ENCODE assay signal across 19 cellular contexts in the genomic region with DNA sequence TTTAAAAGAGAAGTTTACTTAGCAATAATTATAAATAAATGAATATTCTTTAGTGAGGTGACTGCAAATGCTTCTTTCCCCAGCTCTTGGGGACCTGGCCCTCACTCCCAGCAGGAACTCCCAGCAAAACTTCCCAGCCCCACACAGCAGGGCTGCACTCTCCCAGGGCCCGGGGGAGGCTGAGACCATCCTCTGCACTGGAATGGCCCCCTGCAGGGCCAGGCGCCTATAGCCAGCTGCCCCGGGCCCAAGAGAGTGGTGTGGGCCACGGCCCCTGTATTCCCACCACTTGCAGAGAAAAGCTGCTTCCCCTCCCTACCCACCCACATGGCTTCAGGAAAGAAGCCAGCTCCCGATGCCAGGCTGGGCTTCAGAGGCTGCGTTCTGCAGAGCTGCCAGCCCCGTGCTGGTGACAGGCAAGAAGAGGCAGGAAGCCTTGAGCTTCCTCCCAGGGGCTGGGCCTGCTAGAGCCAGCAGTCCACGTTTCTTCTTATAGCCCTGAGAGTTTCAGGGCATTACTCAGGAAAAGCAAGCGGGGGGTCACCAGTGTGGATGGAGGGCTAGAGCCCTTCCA. TPM values are rescaled to one million over a fixed set of nuclear protein-coding genes. Genes with fewer than 3 reads are reported as not detected.
DNase-seq lines count a peak whose midpoint lies in the region; ATAC-seq and TF ChIP-seq lines count a peak whose summit lies in the region.
"Had no signal": no experiment of that assay in that cellular context is flagged by ENCODE, and none has a peak within 500 bp of the region (broad histone marks: within the 10 kb centered on the region; RNA-seq: fewer than 3 reads in every experiment).

No MANE protein-coding gene starts in this region.

- H2AFZ ChIP-seq in mesenchymal stem cell (ENCODE audit: low read depth, low read length), result no peak overlapping the region
- H2AFZ ChIP-seq: GM23248 had no signal

- no peak for TF ChIP-seq EP300 in transverse colon (IDR thresholded peaks at IDR 0.05; ENCODE audit: low read depth)

- no peaks in the 10 kb centered on the region for H3K27me3 Mint-ChIP-seq in dendritic cell treated with granulocyte-macrophage colony-stimulating factor and Interleukin-4, amounts not matched to agents 40 ng/mL and 50 ng/mL, for 4 days
- H3K27me3 Mint-ChIP-seq: activated CD4-positive, alpha-beta T cell treated with anti-CD3 and anti-CD28 coated beads, Interleukin-2, amount 10 ng/mL, durations not matched to agents 7 days and 5 days; activated T-helper 17 cell treated with anti-CD3 and anti-CD28 coated beads, Interleukin-2, amount 50 U/mL, for 72 hours; naive thymus-derived CD4-positive, alpha-beta T cell had no signal

- no peak overlapping the region for H2BK5ac ChIP-seq in mesenchymal stem cell (ENCODE audit: low read depth, low read length, poor library complexity, severe bottlenecking)

- peaks cover 25% of the 10 kb centered on the region for H3K79me1 ChIP-seq in mesenchymal stem cell (replicated peaks; ENCODE audit: low read length, poor library complexity, severe bottlenecking)

- TF ChIP-seq POLR2A in transverse colon (IDR thresholded peaks at IDR 0.05), result no peak

- no peak overlapping the region for H2BK15ac ChIP-seq in mesenchymal stem cell (ENCODE audit: low read depth, poor library complexity, severe bottlenecking)

- H3K4me3 ChIP-seq in mesenchymal stem cell (ENCODE audit: insufficient read depth in 1 of 2, low read depth in 1 of 2, low read length in 2 of 2), result no peak overlapping the region
- H3K4me3 ChIP-seq in transverse colon, result no peak overlapping the region
- H3K4me3 ChIP-seq: GM23248 had no signal

- H4K91ac ChIP-seq in mesenchymal stem cell (ENCODE audit: low read length), result no peak overlapping the region

- no peak overlapping the region for H3K18ac ChIP-seq in mesenchymal stem cell (ENCODE audit: low read depth in 1 of 2, low read length in 2 of 2)

- no peak overlapping the region for H3K4ac ChIP-seq in mesenchymal stem cell (ENCODE audit: low read depth in 1 of 2, low read length in 2 of 2)

- WGBS in mesenchymal stem cell, result 57% methylated on average over 9 of the region's 9 CpGs
- 66 to 80% methylated on average over 1 to 8 of the region's 9 CpGs for WGBS in transverse colon (ENCODE audit: low coverage in 1 of 2), 2 donors

- TF ChIP-seq CTCF in transverse colon (IDR thresholded peaks at IDR 0.05), result no peak

- H2BK12ac ChIP-seq in mesenchymal stem cell (ENCODE audit: low read length in 2 of 2), result no peak overlapping the region

- H3K4me1 ChIP-seq in mesenchymal stem cell (ENCODE audit: control insufficient read depth, insufficient read depth, low read depth, low read length), result peaks cover 11% of the 10 kb centered on the region
- H3K4me1 ChIP-seq in transverse colon, result peaks cover 0 to 8% (median 2%) of the 10 kb centered on the region in 4 donors

- H3K27me3 ChIP-seq in mesenchymal stem cell (ENCODE audit: control insufficient read depth in 1 of 2, insufficient read depth in 1 of 2, low read length in 2 of 2), result no peaks in the 10 kb centered on the region
- no peaks in the 10 kb centered on the region for H3K27me3 ChIP-seq in transverse colon

- no peak overlapping the region for H3K23ac ChIP-seq in mesenchymal stem cell (ENCODE audit: low read length in 2 of 2)

- no peak overlapping the region for H3K4me3 Mint-ChIP-seq in dendritic cell treated with granulocyte-macrophage colony-stimulating factor and Interleukin-4, amounts not matched to agents 40 ng/mL and 50 ng/mL, for 4 days
- H3K4me3 Mint-ChIP-seq: activated CD4-positive, alpha-beta T cell treated with anti-CD3 and anti-CD28 coated beads, Interleukin-2, amount 10 ng/mL, durations not matched to agents 7 days and 5 days; activated T-helper 17 cell treated with anti-CD3 and anti-CD28 coated beads, Interleukin-2, amount 50 U/mL, for 72 hours; CD8-positive, alpha-beta T cell; naive thymus-derived CD4-positive, alpha-beta T cell had no signal

- no peak overlapping the region for H3K14ac ChIP-seq in mesenchymal stem cell (ENCODE audit: low read length in 2 of 2)

- no peak overlapping the region for H3K4me2 ChIP-seq in mesenchymal stem cell (ENCODE audit: low read length, poor library complexity, severe bottlenecking)

- peak overlapping the region; percentile 9 for H3K27ac Mint-ChIP-seq in dendritic cell treated with granulocyte-macrophage colony-stimulating factor and Interleukin-4, amounts not matched to agents 40 ng/mL and 50 ng/mL, for 4 days
- H3K27ac Mint-ChIP-seq: activated CD4-positive, alpha-beta T cell treated with anti-CD3 and anti-CD28 coated beads, Interleukin-2, amount 10 ng/mL, durations not matched to agents 7 days and 5 days; activated T-helper 17 cell treated with anti-CD3 and anti-CD28 coated beads, Interleukin-2, amount 50 U/mL, for 72 hours; CD8-positive, alpha-beta T cell had no signal

- H4K8ac ChIP-seq in mesenchymal stem cell (ENCODE audit: low read length), result no peak overlapping the region

- H3K4me1 Mint-ChIP-seq in dendritic cell treated with granulocyte-macrophage colony-stimulating factor and Interleukin-4, amounts not matched to agents 40 ng/mL and 50 ng/mL, for 4 days (ENCODE audit: low read depth), result peaks cover 55% of the 10 kb centered on the region

- no peak for ATAC-seq in HG03520 (IDR thresholded peaks at IDR 0.05; ENCODE audit: unreplicated experiment)
- ATAC-seq: activated T-helper 17 cell treated with anti-CD3 and anti-CD28 coated beads, Interleukin-2, amount 50 U/mL, for 72 hours; CD8-positive, alpha-beta T cell; naive thymus-derived CD4-positive, alpha-beta T cell had no signal

- H3K36me3 ChIP-seq in mesenchymal stem cell (ENCODE audit: control insufficient read depth in 1 of 2, insufficient read depth in 2 of 2, low read depth in 1 of 2, low read length in 2 of 2) (peaks cover 64 to 75% of the 10 kb centered on the region in 2 experiments), transverse colon (peaks cover 0 to 18% (median 5%) of the 10 kb centered on the region in 4 donors)

- no peak overlapping the region for H2AK5ac ChIP-seq in mesenchymal stem cell (ENCODE audit: low read length, severe bottlenecking)

- in situ Hi-C loops in transverse colon (cut with MboI; ENCODE audit: low pct_ligation_motif_present in 1 of 4, low pct_unique_long_range_greater_than_20kb in 1 of 4, low sequenced_read_pairs in 3 of 4), result loop anchor here in 3 of 4 donors (10.0 to 25.0 kb wide), 3 partner anchors 177 to 345 kb away; a partner anchor contains a TSS

- H3K27ac ChIP-seq in mesenchymal stem cell (ENCODE audit: low read length, poor library complexity, severe bottlenecking) (peak overlapping the region; percentile 11), transverse colon (peak overlapping the region in 3 of 4 donors; percentile 11 to 47 (median 30))
- H3K27ac ChIP-seq: 22Rv1, GM23248 had no signal

- DNase-seq in DMS 273 (lab: John Stamatoyannopoulos, UW; ENCODE audit: unreplicated experiment) (peak; percentile 36), DMS 273 treated with DMSO at 0.1 percent for 48 hours (lab: John Stamatoyannopoulos, UW) (no peak), mesenchymal stem cell (no peak), transverse colon (no peak)
- no peak for DNase-seq in stimulated activated CD4-positive, alpha-beta T cell treated with anti-CD3 and anti-CD28 coated beads, Interleukin-12 subunit alpha, Interleukin-12 subunit beta, amount 100 ng/mL, for 4 hours
- no peak for DNase-seq in activated CD4-positive, CD25-positive, alpha-beta regulatory T cell treated with anti-CD3 and anti-CD28 coated beads, Interleukin-2, amount 50 U/mL, for 72 hours
- DNase-seq: activated CD4-positive, alpha-beta T cell treated with anti-CD3 and anti-CD28 coated beads, Interleukin-2, amount 10 ng/mL, durations not matched to agents 7 days and 5 days; CD8-positive, alpha-beta T cell; GF-D8; GM23248; kidney glomerular epithelial cell; naive thymus-derived CD4-positive, alpha-beta T cell; NCI-H1436 treated with DMSO at 0.1 percent for 48 hours; NCI-H524 treated with DMSO at 0.1 percent for 48 hours; stimulated activated naive CD4-positive, alpha-beta T cell treated with Interleukin-2 at 50 U/mL for 16 hours had no signal

- no peaks in the 10 kb centered on the region for H3K9me3 ChIP-seq in mesenchymal stem cell (ENCODE audit: control insufficient read depth, low read length)
- H3K9me3 ChIP-seq in transverse colon, result no peaks in the 10 kb centered on the region

- H2BK120ac ChIP-seq in mesenchymal stem cell (ENCODE audit: low read depth, low read length), result no peak overlapping the region

- intact Hi-C loops in dendritic cell treated with granulocyte-macrophage colony-stimulating factor and Interleukin-4, amounts not matched to agents 40 ng/mL and 50 ng/mL, for 4 days (cut with micrococcal nuclease), result loop anchor here (10.0 kb wide), 1 partner anchor 143 kb away; no protein-coding TSS in a partner anchor
- intact Hi-C loops in transverse colon (cut with DNase I; ENCODE audit: low total_unique reads), result loop anchor here (10.0 kb wide), 1 partner anchor 177 kb away; no protein-coding TSS in a partner anchor

- no peak overlapping the region for H3K9ac ChIP-seq in mesenchymal stem cell (ENCODE audit: low read length)
- H3K9ac ChIP-seq: GM23248 had no signal

- no peaks in the 10 kb centered on the region for H3K9me3 Mint-ChIP-seq in dendritic cell treated with granulocyte-macrophage colony-stimulating factor and Interleukin-4, amounts not matched to agents 40 ng/mL and 50 ng/mL, for 4 days
- H3K9me3 Mint-ChIP-seq: activated CD4-positive, alpha-beta T cell treated with anti-CD3 and anti-CD28 coated beads, Interleukin-2, amount 10 ng/mL, durations not matched to agents 7 days and 5 days; activated T-helper 17 cell treated with anti-CD3 and anti-CD28 coated beads, Interleukin-2, amount 50 U/mL, for 72 hours; CD8-positive, alpha-beta T cell; naive thymus-derived CD4-positive, alpha-beta T cell had no signal

- H3K36me3 Mint-ChIP-seq in dendritic cell treated with granulocyte-macrophage colony-stimulating factor and Interleukin-4, amounts not matched to agents 40 ng/mL and 50 ng/mL, for 4 days (ENCODE audit: low read depth), result peaks cover 98% of the 10 kb centered on the region

RNA-seq across cellular contexts. Expression of a gene that starts 20.0 kb away (rescaled TPM):
- 33.5 TPM for polyA plus RNA-seq in mesenchymal stem cell (2013, experiment 1 of 2)
- 33.2 TPM for polyA plus RNA-seq in mesenchymal stem cell (2013, experiment 2 of 2)
- 100 to 1,000 TPM in 1 of 4 donors, 10 to 100 TPM in 3; 19.1 to 101 (median 85.1) TPM for total RNA-seq in transverse colon
